Comparison of ENCODE assay signal across 10 cellular contexts in genomic region chr3:134375542-134376384, GRCh38. TPM values are rescaled to one million over a fixed set of nuclear protein-coding genes. Genes with fewer than 3 reads are reported as not detected.
DNase-seq lines count a peak whose midpoint lies in the region; ATAC-seq, FAIRE-seq and TF ChIP-seq lines count a peak whose summit lies in the region.
"Had no signal": no experiment of that assay in that cellular context is flagged by ENCODE, and none has a peak within 500 bp of the region (broad histone marks: within the 10 kb centered on the region; RNA-seq: fewer than 3 reads in every experiment).

No MANE protein-coding gene starts in this region.

- ATAC-seq in activated naive CD8-positive, alpha-beta T cell treated with anti-CD3 and anti-CD28 coated beads, Interleukin-2, amount 10 ng/mL, durations not matched to agents 7 days and 5 days (ENCODE audit: low read depth) = no peak
- ATAC-seq in upper lobe of left lung (ENCODE audit: low FRiP score in 2 of 2) (no peak), HG02840 (IDR thresholded peaks at IDR 0.05; ENCODE audit: low FRiP score, unreplicated experiment) (no peak)

- FAIRE-seq in H1 (lab: Jason Lieb, UNC) = no peak

- H3K23ac ChIP-seq in H1 (ENCODE audit: insufficient read length) = no peak overlapping the region

- H3K4me3 Mint-ChIP-seq in activated naive CD8-positive, alpha-beta T cell treated with anti-CD3 and anti-CD28 coated beads, Interleukin-2, amount 10 ng/mL, durations not matched to agents 7 days and 5 days = peak overlapping the region; percentile 18
- no peak overlapping the region for H3K4me3 Mint-ChIP-seq in activated naive CD8-positive, alpha-beta T cell treated with anti-CD3 and anti-CD28 coated beads for 36 hours

- TF ChIP-seq POLR2A in H1 (IDR thresholded peaks at IDR 0.05; ENCODE audit: control extremely low read depth in 1 of 2, low read depth in 2 of 2, low read length in 2 of 2) (no peak), upper lobe of left lung (IDR thresholded peaks at IDR 0.05) (no peak)

- H3K27me3 Mint-ChIP-seq in activated naive CD8-positive, alpha-beta T cell treated with anti-CD3 and anti-CD28 coated beads, Interleukin-2, amount 10 ng/mL, durations not matched to agents 7 days and 5 days = peaks cover 62% of the 10 kb centered on the region
- peaks cover 72% of the 10 kb centered on the region for H3K27me3 Mint-ChIP-seq in activated naive CD8-positive, alpha-beta T cell treated with anti-CD3 and anti-CD28 coated beads for 36 hours

- no peak overlapping the region for H3K4ac ChIP-seq in H1 (replicated peaks; ENCODE audit: insufficient read length, low read depth, low read length)

- CTCF ChIA-PET in H1 (lab: Charles Lee; ENCODE audit: partially characterized antibody) = interaction anchor here (0.6 to 14.7 kb wide), 19 partner anchors 10 to 1649 kb away, joined by 3 to 144 read pairs (median 4); no protein-coding TSS in a partner anchor

- H4K5ac ChIP-seq in H1 (ENCODE audit: insufficient read length, low read depth, low read length) = no peak overlapping the region

- H2BK20ac ChIP-seq in H1 (ENCODE audit: low read length) = 0 out of 2 replicates have a peak overlapping the region, but pooled peaks have one; percentile 6

- no peak for TF ChIP-seq EP300 in H1 (IDR thresholded peaks at IDR 0.05; ENCODE audit: borderline replicate concordance in 1 of 2, low read depth in 2 of 2, low read length in 2 of 2)
- no peak for TF ChIP-seq EP300 in upper lobe of left lung (IDR thresholded peaks at IDR 0.05)

- H2BK120ac ChIP-seq in H1 (replicated peaks; ENCODE audit: low read depth, low read length) = no peak overlapping the region

- peaks cover 1 to 11% (median 3%) of the 10 kb centered on the region in 4 experiments; a peak in 4 of 8 replicates for H3K36me3 ChIP-seq in H1 (ENCODE audit: control insufficient read depth in 2 of 4, insufficient read depth in 4 of 4, low read length in 3 of 4)
- peaks cover 2% of the 10 kb centered on the region for H3K36me3 ChIP-seq in mucosa of stomach (ENCODE audit: control insufficient read depth, insufficient read depth, low read length)
- H3K36me3 ChIP-seq in upper lobe of left lung = peaks cover 5 to 6% (median 5%) of the 10 kb centered on the region in 4 donors

- peak overlapping the region; percentile 84 for H2BK15ac ChIP-seq in H1 (ENCODE audit: low read length)

- H2BK12ac ChIP-seq in H1 (ENCODE audit: low read depth, low read length) = peak overlapping the region; percentile 91; the same call in 1 of the 2 replicates

- peaks cover 0 to 26% of the 10 kb centered on the region in 2 experiments; a peak in 2 of 4 replicates for H3K79me2 ChIP-seq in H1 (ENCODE audit: control insufficient read depth in 1 of 2, insufficient read depth in 2 of 2, low read length in 2 of 2)

- peaks cover 7% of the 10 kb centered on the region for H3K79me1 ChIP-seq in H1 (ENCODE audit: low read depth, low read length)

- peaks cover 8% of the 10 kb centered on the region for H3K4me1 Mint-ChIP-seq in activated naive CD8-positive, alpha-beta T cell treated with anti-CD3 and anti-CD28 coated beads, Interleukin-2, amount 10 ng/mL, durations not matched to agents 7 days and 5 days
- peaks cover 11% of the 10 kb centered on the region for H3K4me1 Mint-ChIP-seq in activated naive CD8-positive, alpha-beta T cell treated with anti-CD3 and anti-CD28 coated beads for 36 hours

- POLR2A ChIA-PET in activated naive CD8-positive, alpha-beta T cell treated with anti-CD3 and anti-CD28 coated beads, Interleukin-2, amount 10 ng/mL, durations not matched to agents 7 days and 5 days (lab: Charles Lee) = no interaction called here
- POLR2A ChIA-PET in H1 (lab: Charles Lee; ENCODE audit: partially characterized antibody) = interaction anchor here (0.7 to 45.2 kb wide), 17 partner anchors 9 to 201 kb away, joined by 3 to 1731 read pairs (median 7); no protein-coding TSS in a partner anchor

- peaks cover 16% of the 10 kb centered on the region; the same call in 1 of the 2 replicates for H3K23me2 ChIP-seq in H1 (ENCODE audit: low read depth, low read length)

- no peaks in the 10 kb centered on the region for H3K9me3 Mint-ChIP-seq in activated naive CD8-positive, alpha-beta T cell treated with anti-CD3 and anti-CD28 coated beads, Interleukin-2, amount 10 ng/mL, durations not matched to agents 7 days and 5 days
- no peaks in the 10 kb centered on the region for H3K9me3 Mint-ChIP-seq in activated naive CD8-positive, alpha-beta T cell treated with anti-CD3 and anti-CD28 coated beads for 36 hours

- no peak overlapping the region for H3K14ac ChIP-seq in H1 (ENCODE audit: insufficient read length)

- H3K18ac ChIP-seq in H1 (ENCODE audit: extremely low read depth, low read length) = peak overlapping the region; percentile 42; the same call in 1 of the 2 replicates

- H3K56ac ChIP-seq in H1 (replicated peaks; ENCODE audit: insufficient read length, low read depth, low read length) = no peak overlapping the region

- no peak for TF ChIP-seq CTCF in H1 (IDR thresholded peaks at IDR 0.05; ENCODE audit: control extremely low read depth in 1 of 3, insufficient read depth in 1 of 3, low read depth in 1 of 3, low read length in 3 of 3)
- TF ChIP-seq CTCF in upper lobe of left lung (IDR thresholded peaks at IDR 0.05) = no peak

- peaks cover 7 to 32% (median 24%) of the 10 kb centered on the region in 4 experiments for H3K27me3 ChIP-seq in H1 (replicated peaks in 1 of 4; ENCODE audit: control insufficient read depth in 3 of 4, extremely low read depth in 1 of 4, insufficient read depth in 3 of 4, low read length in 3 of 4)
- no peaks in the 10 kb centered on the region for H3K27me3 ChIP-seq in mucosa of stomach (ENCODE audit: control insufficient read depth, insufficient read depth, low read length)
- no peaks in the 10 kb centered on the region for H3K27me3 ChIP-seq in upper lobe of left lung

- no peak overlapping the region for H3K27ac Mint-ChIP-seq in activated naive CD8-positive, alpha-beta T cell treated with anti-CD3 and anti-CD28 coated beads, Interleukin-2, amount 10 ng/mL, durations not matched to agents 7 days and 5 days
- H3K27ac Mint-ChIP-seq in activated naive CD8-positive, alpha-beta T cell treated with anti-CD3 and anti-CD28 coated beads for 36 hours = no peak overlapping the region

- H3K4me2 ChIP-seq in H1 (ENCODE audit: insufficient read depth in 1 of 2, low read depth in 2 of 2, low read length in 2 of 2) = peak overlapping the region; percentile 93 to 99

- no peak for DNase-seq in activated naive CD8-positive, alpha-beta T cell treated with anti-CD3 and anti-CD28 coated beads, Interleukin-2, amount 10 ng/mL, durations not matched to agents 7 days and 5 days
- DNase-seq in activated naive CD8-positive, alpha-beta T cell treated with anti-CD3 and anti-CD28 coated beads for 36 hours = no peak
- DNase-seq in H1 (ENCODE audit: low read depth in 1 of 2, low spot score in 2 of 2) (peak in 1 of 2 experiments; percentile 29), upper lobe of left lung (no peak), NCI-H82 (lab: John Stamatoyannopoulos, UW) (no peak)
- DNase-seq in activated CD4-positive, CD25-positive, alpha-beta regulatory T cell (lab: John Stamatoyannopoulos, UW) = no peak
- DNase-seq: activated CD4-positive, alpha-beta T cell treated with anti-CD3 and anti-CD28 coated beads for 48 hours; midbrain had no signal

- peak overlapping the region; percentile 64; the same call in 1 of the 2 replicates for H2AFZ ChIP-seq in H1 (ENCODE audit: low read length)

- 70% methylated on average over 8 of the region's 8 CpGs; no CpG with 5 or more reads in 1 of the 2 experiments for WGBS in H1 (ENCODE audit: extremely low coverage in 1 of 2, insufficient coverage in 1 of 2, insufficient read length in 1 of 2, insufficient replicate concordance in 2 of 2, low coverage in 1 of 2, low lambda C conversion rate in 2 of 2, missing lambda C conversion rate in 1 of 2), 2 experiments
- 72 to 80% methylated on average over 8 of the region's 8 CpGs for WGBS in upper lobe of left lung, 2 donors

- H4K8ac ChIP-seq in H1 (ENCODE audit: extremely low read depth, insufficient read depth, low read length) = no peak overlapping the region; the same call in 1 of the 2 replicates

- H3K9ac ChIP-seq in H1 (replicated peaks in 1 of 4; ENCODE audit: extremely low read depth in 1 of 4, low read depth in 3 of 4, low read length in 3 of 4) (peak overlapping the region in 3 of 4 experiments; percentile 53 to 79 (median 76); a peak in 4 of 7 replicates), mucosa of stomach (ENCODE audit: low read length) (peak overlapping the region; percentile 35)

- no peak for TF ChIP-seq RAD21 in H1 (IDR thresholded peaks at IDR 0.05 in 1 of 2, conservative IDR thresholded peaks at IDR 0.05 in 1 of 2; ENCODE audit: low read depth in 2 of 2, low read length in 2 of 2)

- peaks cover 16 to 17% of the 10 kb centered on the region in 2 experiments for H4K20me1 ChIP-seq in H1 (replicated peaks in 1 of 2; ENCODE audit: control insufficient read depth in 1 of 2, insufficient read depth in 2 of 2, low read length in 2 of 2)

- peak overlapping the region; percentile 75; the same call in 1 of the 2 replicates for H2AK5ac ChIP-seq in H1 (ENCODE audit: low read depth, low read length)

- H3K4me1 ChIP-seq in H1 (replicated peaks in 1 of 4; ENCODE audit: control insufficient read depth in 3 of 4, insufficient read depth in 4 of 4, low read length in 3 of 4) (peaks cover 20 to 44% (median 33%) of the 10 kb centered on the region in 4 experiments), mucosa of stomach (ENCODE audit: control insufficient read depth, insufficient read depth, low read length) (peaks cover 39% of the 10 kb centered on the region), upper lobe of left lung (peaks cover 41 to 61% (median 46%) of the 10 kb centered on the region in 4 donors)

- H3K27ac ChIP-seq in H1 (ENCODE audit: low read depth, low read length) (peak overlapping the region; percentile 91; the same call in 1 of the 2 replicates), upper lobe of left lung (peak overlapping the region; percentile 97 to 100 (median 98))

- no peak overlapping the region for H4K91ac ChIP-seq in H1 (replicated peaks; ENCODE audit: insufficient read length, low read length)

- H2BK5ac ChIP-seq in H1 (ENCODE audit: low read depth, low read length) = peak overlapping the region; percentile 99; the same call in 1 of the 2 replicates

- H3K36me3 Mint-ChIP-seq in activated naive CD8-positive, alpha-beta T cell treated with anti-CD3 and anti-CD28 coated beads, Interleukin-2, amount 10 ng/mL, durations not matched to agents 7 days and 5 days = no peaks in the 10 kb centered on the region
- H3K36me3 Mint-ChIP-seq in activated naive CD8-positive, alpha-beta T cell treated with anti-CD3 and anti-CD28 coated beads for 36 hours = no peaks in the 10 kb centered on the region

- peak overlapping the region; percentile 49 to 96 (median 88); a peak in 6 of 8 replicates for H3K4me3 ChIP-seq in H1 (ENCODE audit: extremely low read depth in 1 of 4, insufficient read depth in 2 of 4, low read depth in 3 of 4, low read length in 4 of 4)
- no peak overlapping the region for H3K4me3 ChIP-seq in mucosa of stomach (ENCODE audit: low read length)
- peak overlapping the region in 2 of 4 donors; percentile 76 to 80 for H3K4me3 ChIP-seq in upper lobe of left lung

- H3K9me3 ChIP-seq in H1 (ENCODE audit: insufficient read depth in 2 of 2, low read depth in 1 of 2, low read length in 1 of 2) (no peaks in the 10 kb centered on the region), mucosa of stomach (ENCODE audit: control insufficient read depth, low read length) (no peaks in the 10 kb centered on the region), upper lobe of left lung (no peaks in the 10 kb centered on the region)

RNA-seq across cellular contexts. Expression of gene AMOTL2, which starts 1.5 kb away (rescaled TPM):
- total RNA-seq in activated naive CD8-positive, alpha-beta T cell treated with anti-CD3 and anti-CD28 coated beads, Interleukin-2, amount 10 ng/mL, durations not matched to agents 7 days and 5 days = not detected
- not detected for total RNA-seq in activated naive CD8-positive, alpha-beta T cell treated with anti-CD3 and anti-CD28 coated beads for 36 hours
- 60.3 and 63.7 TPM in 2 replicates for total RNA-seq in H1 (2021; fragmentation: NEBNext Ultra II Directional; extraction: Animal tissue kit (Norgen Biotek cat#: 25700))
- 19.0 and 33.5 TPM in 2 replicates for polyA plus RNA-seq in H1 (2011; rRNA removed)
- polyA plus RNA-seq in H1 (2011; cell fraction: cytosol; rRNA removed) = 31.5 TPM
- polyA plus RNA-seq in H1 (2011; cell fraction: nucleus; rRNA removed) = 61.9 TPM
- 19.2 to 24.1 TPM (median 20.7 TPM) in 4 replicates for polyA plus RNA-seq in H1 (2012, experiment 1 of 2)
- 17.1 TPM for polyA plus RNA-seq in H1 (2012, experiment 2 of 2)
- 18.6 TPM for polyA plus RNA-seq in H1 (2013, experiment 1 of 2)
- 17.2 TPM for polyA plus RNA-seq in H1 (2013, experiment 2 of 2)
- 34.9 and 37.0 TPM in 2 replicates for polyA minus RNA-seq in H1 (2011; rRNA and poly(A)+ RNA removed)
- 31.9 TPM for polyA minus RNA-seq in H1 (2011; cell fraction: cytosol; rRNA and poly(A)+ RNA removed)
- 103 TPM for polyA minus RNA-seq in H1 (2011; cell fraction: nucleus; rRNA and poly(A)+ RNA removed)
- total RNA-seq in upper lobe of left lung = 100 to 1,000 TPM in 5 of 6 donors, 10 to 100 TPM in 1; 73.3 to 179 (median 132) TPM

Comparison
In these comparisons a context has a peak if more than half of its experiments do, and no peak if none do; other contexts are left out.
1. RNA of gene AMOTL2, which starts 1.5 kb away (total RNA-seq): 73.3 to 179 TPM in upper lobe of left lung and 60.3 to 63.7 TPM in H1; not detected in activated naive CD8-positive, alpha-beta T cell treated with anti-CD3 and anti-CD28 coated beads, Interleukin-2, amount 10 ng/mL, durations not matched to agents 7 days and 5 days and not detected in activated naive CD8-positive, alpha-beta T cell treated with anti-CD3 and anti-CD28 coated beads for 36 hours; every median in the first group is over 10 times any median in the second.